ENCODE assay signal across 29 cellular contexts in the genomic region with DNA sequence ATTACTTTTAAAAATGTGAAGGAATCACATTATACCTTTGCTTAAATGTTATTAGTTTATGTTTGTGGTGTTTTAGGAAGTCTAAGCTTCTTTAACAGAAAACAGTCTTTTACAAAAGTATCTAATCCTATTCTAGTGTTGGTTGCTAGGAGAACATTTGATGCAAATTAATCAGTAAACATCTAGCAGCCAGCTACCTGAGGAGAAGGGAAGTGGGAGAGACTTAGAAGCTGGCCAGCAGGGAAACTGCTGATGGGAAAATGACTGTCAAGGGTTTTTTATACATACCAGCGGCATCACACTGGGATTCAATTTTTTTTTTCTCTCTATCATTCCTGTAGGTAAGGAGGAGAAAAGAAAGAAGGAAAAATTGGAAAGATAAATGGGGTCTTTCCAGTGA.
"Had no signal": no experiment of that assay in that cellular context is flagged by ENCODE, and none has a peak within 500 bp of the region (broad histone marks: within the 10 kb centered on the region; RNA-seq: fewer than 3 reads in every experiment).

No MANE protein-coding gene starts in this region.

- DNase-seq: dermis blood vessel endothelial cell; effector memory CD4-positive, alpha-beta T cell; foreskin melanocyte; glutamatergic neuron; heart right ventricle; hippocampal formation; left cardiac atrium; mesenchymal stem cell; midbrain; naive thymus-derived CD4-positive, alpha-beta T cell; right lobe of liver; small intestine; stimulated activated CD4-positive, alpha-beta T cell treated with anti-CD3 and anti-CD28 coated beads, Interleukin-12 subunit alpha, Interleukin-12 subunit beta, amount 100 ng/mL, for 4 hours; stimulated activated CD4-positive, alpha-beta T cell treated with anti-CD3 and anti-CD28 coated beads, Interleukin-1b, Interleukin-23, amount 100 ng/mL, for 48 hours; stimulated activated CD4-positive, alpha-beta T cell treated with anti-CD3 and anti-CD28 coated beads, Interleukin-4, amount 100 ng/mL, for 1 hour; stimulated activated CD8-positive, alpha-beta memory T cell treated with anti-CD3 and anti-CD28 coated beads, Interleukin-4, amount 100 ng/mL, for 48 hours; stimulated activated naive CD4-positive, alpha-beta T cell; stimulated activated naive CD8-positive, alpha-beta T cell treated with anti-CD3 and anti-CD28 coated beads, Interleukin-15, amount 100 ng/mL, for 72 hours; transverse colon; upper lobe of right lung; uterus had no signal

- H3K27me3 ChIP-seq: esophagus muscularis mucosa, heart right ventricle, left lung, neural progenitor cell, right lobe of liver, suprapubic skin, transverse colon, upper lobe of right lung, uterus had no signal

- H3K4me1 Mint-ChIP-seq: naive thymus-derived CD4-positive, alpha-beta T cell; nephron; stimulated activated naive CD8-positive, alpha-beta T cell treated with anti-CD3 and anti-CD28 coated beads, Interleukin-15, amount 100 ng/mL, for 72 hours had no signal

- ATAC-seq: heart right ventricle; left cardiac atrium; left lung; naive thymus-derived CD4-positive, alpha-beta T cell; right lobe of liver; stimulated activated naive CD8-positive, alpha-beta T cell treated with anti-CD3 and anti-CD28 coated beads, Interleukin-15, amount 100 ng/mL, for 72 hours; upper lobe of right lung had no signal

- H3K4me3 Mint-ChIP-seq: naive thymus-derived CD4-positive, alpha-beta T cell; nephron; neural progenitor cell; stimulated activated naive CD8-positive, alpha-beta T cell treated with anti-CD3 and anti-CD28 coated beads, Interleukin-15, amount 100 ng/mL, for 72 hours had no signal

- H3K27me3 Mint-ChIP-seq: naive thymus-derived CD4-positive, alpha-beta T cell; progenitor cell of endocrine pancreas; stimulated activated naive CD8-positive, alpha-beta T cell treated with anti-CD3 and anti-CD28 coated beads, Interleukin-15, amount 100 ng/mL, for 72 hours had no signal

- H3K27ac Mint-ChIP-seq: naive thymus-derived CD4-positive, alpha-beta T cell; nephron; neural progenitor cell; progenitor cell of endocrine pancreas; stimulated activated naive CD8-positive, alpha-beta T cell treated with anti-CD3 and anti-CD28 coated beads, Interleukin-15, amount 100 ng/mL, for 72 hours had no signal

- H3K27ac ChIP-seq: coronary artery, esophagus muscularis mucosa, heart right ventricle, left lung, neural progenitor cell, parathyroid adenoma, right lobe of liver, suprapubic skin, transverse colon, upper lobe of right lung, uterus had no signal

- H3K36me3 Mint-ChIP-seq: naive thymus-derived CD4-positive, alpha-beta T cell; neural progenitor cell had no signal

- H3K4me1 ChIP-seq: esophagus muscularis mucosa, heart right ventricle, left lung, neural progenitor cell, parathyroid adenoma, right lobe of liver, suprapubic skin, transverse colon, upper lobe of right lung, uterus had no signal

- H3K9me3 Mint-ChIP-seq: nephron; stimulated activated naive CD8-positive, alpha-beta T cell treated with anti-CD3 and anti-CD28 coated beads, Interleukin-15, amount 100 ng/mL, for 72 hours had no signal
